Comparison of ENCODE assay signal across 8 cellular contexts in the genomic region with DNA sequence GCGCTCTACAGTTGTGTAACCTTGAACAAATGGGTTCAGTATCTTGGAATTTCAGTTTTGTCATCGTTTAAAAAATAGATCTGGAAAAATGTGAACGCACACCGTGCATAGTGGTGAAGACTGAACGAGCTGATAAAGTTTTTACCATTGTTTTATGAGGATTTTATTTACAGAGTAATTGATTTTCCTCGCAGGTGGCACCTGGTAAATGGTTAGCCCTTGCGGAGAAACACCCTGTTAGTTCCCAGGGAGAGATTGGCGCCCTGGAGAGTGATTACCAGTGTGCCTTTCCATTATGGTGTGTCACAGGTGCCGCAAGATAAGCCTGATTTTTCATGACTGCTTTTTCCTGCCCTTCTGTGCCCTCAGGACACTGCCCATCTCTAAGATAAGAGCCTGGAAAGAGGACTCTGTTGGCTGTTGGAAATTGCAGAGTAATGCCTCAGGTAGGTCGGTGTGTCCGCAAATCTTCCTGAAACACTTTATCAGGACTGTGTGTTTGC. TPM values are rescaled to one million over a fixed set of nuclear protein-coding genes. Genes with fewer than 3 reads are reported as not detected.
DNase-seq lines count a peak whose midpoint lies in the region; ATAC-seq, FAIRE-seq and TF ChIP-seq lines count a peak whose summit lies in the region.

No MANE protein-coding gene starts in this region.

- H3K36me3 ChIP-seq in heart right ventricle (peaks cover 0 to 45% (median 36%) of the 10 kb centered on the region in 9 donors), ascending aorta (peaks cover 29 to 43% of the 10 kb centered on the region in 2 donors), lower lobe of right lung (peaks cover 23% of the 10 kb centered on the region), urinary bladder (ENCODE audit: insufficient read depth) (peaks cover 3% of the 10 kb centered on the region)

- intact Hi-C loops in heart right ventricle (cut with DNase I) (loop anchor here in 6 of 10 donors (2.0 to 5.0 kb wide), 3 partner anchors 38 to 58 kb away; partner anchors contain the start of genes SCGB2B2 (in 6 of the 6), ZNF302 (in 6 of the 6) and ZNF599 (in 2 of the 6)), left ventricle myocardium superior (cut with micrococcal nuclease) (no loop called here), ascending aorta (cut with DNase I) (loop anchor here (1.0 kb wide), 1 partner anchor 57 kb away; the partner anchor contains the start of genes SCGB2B2 and ZNF302), lower lobe of right lung (cut with DNase I) (no loop called here)

- FAIRE-seq in RCC 7860 (lab: Jason Lieb, UNC): no peak

- WGBS in heart right ventricle, 2 donors: 17% methylated on average over 11 of the region's 11 CpGs
- WGBS in urinary bladder: 21% methylated on average over 11 of the region's 11 CpGs

- ATAC-seq in heart right ventricle (no peak), left ventricle myocardium superior (no peak), lower lobe of right lung (no peak)

- TF ChIP-seq CTCF in heart right ventricle (IDR thresholded peaks at IDR 0.05) (no peak), ascending aorta (IDR thresholded peaks at IDR 0.05) (no peak), lower lobe of right lung (IDR thresholded peaks at IDR 0.05) (no peak)

- H3K27ac ChIP-seq in heart right ventricle (peak overlapping the region; percentile 91 to 100 (median 98)), ascending aorta (peak overlapping the region; percentile 97 to 98), lower lobe of right lung (peak overlapping the region; percentile 99), urinary bladder (ENCODE audit: low read depth) (no peak overlapping the region)

- H3K4me3 ChIP-seq in heart right ventricle: peak overlapping the region; percentile 45 to 93 (median 81)
- H3K4me3 ChIP-seq in ascending aorta: peak overlapping the region; percentile 62 to 94
- peak overlapping the region; percentile 84 for H3K4me3 ChIP-seq in lower lobe of right lung
- peak overlapping the region; percentile 80 for H3K4me3 ChIP-seq in urinary bladder (ENCODE audit: low read depth, low read length)

- H3K4me1 ChIP-seq in heart right ventricle (peaks cover 2 to 48% (median 26%) of the 10 kb centered on the region in 9 donors), ascending aorta (peaks cover 9 to 22% of the 10 kb centered on the region in 2 donors), lower lobe of right lung (peaks cover 23% of the 10 kb centered on the region), urinary bladder (ENCODE audit: insufficient read depth) (peaks cover 3% of the 10 kb centered on the region)

- peaks cover 0 to 43% (median 7%) of the 10 kb centered on the region in 11 donors for H3K9me3 ChIP-seq in heart right ventricle
- H3K9me3 ChIP-seq in ascending aorta: peaks cover 25 to 32% of the 10 kb centered on the region in 2 donors
- H3K9me3 ChIP-seq in lower lobe of right lung: peaks cover 15% of the 10 kb centered on the region

- DNase-seq in heart right ventricle (no peak), left ventricle myocardium superior (no peak), ascending aorta (ENCODE audit: low spot score in 2 of 2) (no peak), lower lobe of right lung (no peak), SHP77 (lab: John Stamatoyannopoulos, UW) (no peak), HPDE6-E6E7 (ENCODE audit: extremely low spot score) (no peak), RCC 7860 (ENCODE audit: low spot score) (no peak)

- H3K27me3 ChIP-seq in heart right ventricle (no peaks in the 10 kb centered on the region), ascending aorta (no peaks in the 10 kb centered on the region), lower lobe of right lung (ENCODE audit: low read depth) (no peaks in the 10 kb centered on the region)

RNA-seq across cellular contexts. Expression of gene ZNF181, which starts 0.6 kb away (rescaled TPM):
- total RNA-seq in heart right ventricle (10 to 100 TPM; 16.4 to 27.6 (median 19.2) TPM), left ventricle myocardium superior (21.6 TPM), ascending aorta (1.9 TPM), lower lobe of right lung (12.4 TPM), urinary bladder (37.0 TPM)
- polyA plus RNA-seq in heart right ventricle (1 to 10 TPM; 6.2 to 8.5 TPM), urinary bladder (17.0 TPM)

RNA-seq across cellular contexts. Expression of gene ZNF599, which starts 38.4 kb away (rescaled TPM):
- 1 to 10 TPM; 2.6 to 5.0 (median 3.5) TPM for total RNA-seq in heart right ventricle
- polyA plus RNA-seq in heart right ventricle: 1 to 10 TPM; 3.0 to 4.3 TPM
- total RNA-seq in left ventricle myocardium superior: 3.4 TPM
- total RNA-seq in ascending aorta: 2.2 TPM
- total RNA-seq in lower lobe of right lung: 5.9 TPM
- total RNA-seq in urinary bladder: 9.5 TPM
- 9.0 TPM for polyA plus RNA-seq in urinary bladder

RNA-seq across cellular contexts. Expression of gene ZNF302, which starts 57.2 kb away (rescaled TPM):
- 10 to 100 TPM; 29.1 to 42.5 (median 32.6) TPM for total RNA-seq in heart right ventricle
- polyA plus RNA-seq in heart right ventricle: 10 to 100 TPM; 20.4 to 41.1 TPM
- 40.2 TPM for total RNA-seq in left ventricle myocardium superior
- total RNA-seq in ascending aorta: 42.0 TPM
- 27.2 TPM for total RNA-seq in lower lobe of right lung
- 77.5 TPM for total RNA-seq in urinary bladder
- polyA plus RNA-seq in urinary bladder: 24.4 TPM

RNA-seq across cellular contexts. Expression of gene SCGB2B2, which starts 57.7 kb away (rescaled TPM):
- total RNA-seq in heart right ventricle (under 1 TPM; 0.12 to 0.94 (median 0.71) TPM), left ventricle myocardium superior (0.89 TPM), ascending aorta (not detected), lower lobe of right lung (1.5 TPM), urinary bladder (0.32 TPM)
- polyA plus RNA-seq in heart right ventricle (under 1 TPM; 0.06 to 0.66 TPM), urinary bladder (0.20 TPM)

Comparison
In these comparisons a context has a peak if more than half of its experiments do, and no peak if none do; other contexts are left out.
1. intact Hi-C loops: an anchor here in heart right ventricle (2.0 to 5.0 kb wide) and ascending aorta (1.0 kb wide); none called in left ventricle myocardium superior and lower lobe of right lung.